ENCODE assay signal across 22 cellular contexts in genomic region chr14:31319701-31320100, GRCh38.
DNase-seq lines count a peak whose midpoint lies in the region; ATAC-seq, FAIRE-seq and TF ChIP-seq lines count a peak whose summit lies in the region.
"Had no signal": no experiment of that assay in that cellular context is flagged by ENCODE, and none has a peak within 500 bp of the region (broad histone marks: within the 10 kb centered on the region; RNA-seq: fewer than 3 reads in every experiment).

No MANE protein-coding gene starts in this region.

- WGBS in H9 (ENCODE audit: extremely low coverage, insufficient read length, low lambda C conversion rate): no CpG with 5 or more reads among the region's 5 CpGs
- WGBS in psoas muscle, 3 donors: 71 to 97% (median 75%) methylated on average over 5 of the region's 5 CpGs
- 31 to 48% methylated on average over 5 of the region's 5 CpGs for WGBS in thyroid gland, 2 donors

- H4K8ac ChIP-seq in H9 (replicated peaks; ENCODE audit: insufficient read length, low read depth, low read length): no peak overlapping the region

- H3K4me1 Mint-ChIP-seq in H9: peaks cover 6% of the 10 kb centered on the region in 2 experiments
- H3K4me1 Mint-ChIP-seq: CD14-positive monocyte; CD4-positive, alpha-beta memory T cell; CD4-positive, CD25-positive, alpha-beta regulatory T cell; CD8-positive, alpha-beta memory T cell had no signal

- H3K4me1 ChIP-seq in H9 (ENCODE audit: insufficient read depth, low read length) (no peaks in the 10 kb centered on the region), psoas muscle (peaks cover 21% of the 10 kb centered on the region), thyroid gland (peaks cover 23 to 25% of the 10 kb centered on the region in 2 donors)
- H3K4me1 ChIP-seq: BE2C, BLaER1, Caco-2 had no signal

- no peak overlapping the region for H3K23ac ChIP-seq in H9 (ENCODE audit: insufficient read length, low read depth, low read length)

- H3K9me3 ChIP-seq in H9 (ENCODE audit: control insufficient read depth, low read depth, low read length): no peaks in the 10 kb centered on the region
- no peaks in the 10 kb centered on the region for H3K9me3 ChIP-seq in psoas muscle
- H3K9me3 ChIP-seq in thyroid gland: no peaks in the 10 kb centered on the region
- H3K9me3 ChIP-seq: BE2C, BLaER1, Caco-2 had no signal

- H3K27me3 ChIP-seq in H9 (ENCODE audit: insufficient read depth, low read length): no peaks in the 10 kb centered on the region
- no peaks in the 10 kb centered on the region for H3K27me3 ChIP-seq in psoas muscle (ENCODE audit: insufficient read depth in 3 of 3, low read length in 2 of 3)
- no peaks in the 10 kb centered on the region for H3K27me3 ChIP-seq in thyroid gland
- H3K27me3 ChIP-seq: BE2C, BLaER1 had no signal

- H3T11ph ChIP-seq in H9 (ENCODE audit: low read length): no peak overlapping the region

- peak overlapping the region in 2 of 3 experiments; percentile 13 to 65; a peak in 3 of 7 replicates for H3K27ac Mint-ChIP-seq in H9
- H3K27ac Mint-ChIP-seq: CD4-positive, CD25-positive, alpha-beta regulatory T cell; CD8-positive, alpha-beta memory T cell had no signal

- no peak overlapping the region for H4K91ac ChIP-seq in H9 (ENCODE audit: insufficient read length, low read depth, low read length)

- H3K27me3 Mint-ChIP-seq in H9 (ENCODE audit: low read depth): no peaks in the 10 kb centered on the region; the same call in 1 of the 2 replicates
- H3K27me3 Mint-ChIP-seq: CD4-positive, alpha-beta memory T cell; CD4-positive, CD25-positive, alpha-beta regulatory T cell; CD8-positive, alpha-beta memory T cell had no signal

- TF ChIP-seq POLR2A in thyroid gland (IDR thresholded peaks at IDR 0.05): no peak

- H4K5ac ChIP-seq in H9 (ENCODE audit: insufficient read length, low read depth, low read length): no peak overlapping the region

- no peak overlapping the region for H2BK120ac ChIP-seq in H9 (ENCODE audit: low read depth, low read length, poor library complexity, severe bottlenecking)

- no peak for ATAC-seq in psoas muscle

- no peaks in the 10 kb centered on the region for H3K79me1 ChIP-seq in H9 (ENCODE audit: insufficient read depth, low read depth, low read length, poor library complexity, severe bottlenecking)

- H3K4me3 ChIP-seq in psoas muscle (no peak overlapping the region), thyroid gland (replicated peaks in 1 of 3) (no peak overlapping the region)
- H3K4me3 ChIP-seq: BLaER1 had no signal

- H3K23me2 ChIP-seq in H9 (ENCODE audit: insufficient read length, low read depth, low read length, poor library complexity, severe bottlenecking): no peaks in the 10 kb centered on the region

- no peak overlapping the region for H2BK15ac ChIP-seq in H9 (ENCODE audit: low read depth, low read length)

- peaks cover 0 to 52% of the 10 kb centered on the region in 2 donors for H3K36me3 ChIP-seq in psoas muscle (ENCODE audit: insufficient read depth in 1 of 2, low read depth in 1 of 2)
- H3K36me3 ChIP-seq in thyroid gland: no peaks in the 10 kb centered on the region
- H3K36me3 ChIP-seq: BLaER1 had no signal

- no peak overlapping the region for H2BK20ac ChIP-seq in H9 (ENCODE audit: low read depth, low read length, poor library complexity, severe bottlenecking)

- H3K9me3 Mint-ChIP-seq in H9: no peaks in the 10 kb centered on the region
- H3K9me3 Mint-ChIP-seq: CD14-positive monocyte; CD4-positive, alpha-beta memory T cell; CD4-positive, CD25-positive, alpha-beta regulatory T cell; CD8-positive, alpha-beta memory T cell had no signal

- TF ChIP-seq CTCF in H9 (conservative IDR thresholded peaks at IDR 0.05) (no peak), psoas muscle (IDR thresholded peaks at IDR 0.05) (no peak), thyroid gland (IDR thresholded peaks at IDR 0.05) (no peak)

- H3K14ac ChIP-seq in H9 (ENCODE audit: insufficient read depth, low read length): no peak overlapping the region

- peaks cover 0 to 3% (median 2%) of the 10 kb centered on the region in 3 experiments; a peak in 4 of 7 replicates for H3K36me3 Mint-ChIP-seq in H9 (ENCODE audit: insufficient read depth in 1 of 3, low read depth in 3 of 3)

- DNase-seq in H9: no peak
- DNase-seq in psoas muscle: no peak
- DNase-seq in thyroid gland: peak; percentile 78 to 87
- no peak for DNase-seq in COR-L47 (lab: John Stamatoyannopoulos, UW)
- DNase-seq in RCC 7860 (ENCODE audit: low spot score): no peak
- DNase-seq: 8988T; ACHN; Caco-2; Calu3; CD4-positive, alpha-beta memory T cell; CD4-positive, CD25-positive, alpha-beta regulatory T cell; CD8-positive, alpha-beta memory T cell; DMS79 treated with DMSO at 0.1 percent for 48 hours; GF-D8 had no signal

- H3K4me2 ChIP-seq in H9 (ENCODE audit: insufficient read depth, insufficient read length, low read length): no peak overlapping the region
- H3K4me2 ChIP-seq: BLaER1 had no signal

- intact Hi-C loops in psoas muscle (cut with DNase I): loop anchor here in 1 of 2 donors (10.0 kb wide), 1 partner anchor 115 kb away; the partner anchor contains the start of gene HECTD1
- intact Hi-C loops in thyroid gland (cut with DNase I): no loop called here

- no peak overlapping the region for H2BK12ac ChIP-seq in H9 (ENCODE audit: insufficient read length, low read depth, low read length)

- no peak overlapping the region for H2BK5ac ChIP-seq in H9 (ENCODE audit: insufficient read length, low read length)

- no peaks in the 10 kb centered on the region for H3K79me2 ChIP-seq in H9 (ENCODE audit: insufficient read depth, low read length)

- H3K4ac ChIP-seq in H9 (ENCODE audit: low read depth, low read length): no peak overlapping the region

- H3K9ac ChIP-seq in H9 (ENCODE audit: extremely low read depth, insufficient read length, low read length): no peak overlapping the region
- H3K9ac ChIP-seq: BLaER1 had no signal

- FAIRE-seq in RCC 7860 (lab: Jason Lieb, UNC): no peak
- FAIRE-seq: A204.1, D721Med, G401.6, GM12891, GM19239 had no signal

- no peak overlapping the region for H2AFZ ChIP-seq in H9 (ENCODE audit: low read length)

- H3K56ac ChIP-seq in H9 (ENCODE audit: insufficient read length, low read depth, low read length): no peak overlapping the region

- no peak overlapping the region for H3K18ac ChIP-seq in H9 (ENCODE audit: insufficient read length, low read depth, low read length)

- H3K27ac ChIP-seq in H9 (ENCODE audit: insufficient read length, low read depth, low read length) (no peak overlapping the region), psoas muscle (peak overlapping the region; percentile 60), thyroid gland (peak overlapping the region; percentile 75 to 78 (median 77))
- H3K27ac ChIP-seq: BLaER1 had no signal

- no peaks in the 10 kb centered on the region for H4K20me1 ChIP-seq in H9 (ENCODE audit: control insufficient read depth, insufficient read depth, insufficient read length)
- H4K20me1 ChIP-seq: BLaER1 had no signal

- H2AK5ac ChIP-seq in H9 (ENCODE audit: insufficient read length, low read length): no peak overlapping the region

- H3K4me3 Mint-ChIP-seq in H9: no peak overlapping the region
- H3K4me3 Mint-ChIP-seq: CD14-positive monocyte; CD4-positive, alpha-beta memory T cell; CD4-positive, CD25-positive, alpha-beta regulatory T cell; CD8-positive, alpha-beta memory T cell had no signal

Comparison
In these comparisons a context has a peak if more than half of its experiments do, and no peak if none do; other contexts are left out.
1. DNase-seq: peak in thyroid gland (2 of 2); none in H9 (single experiment), psoas muscle (0 of 2), COR-L47 (single experiment) and RCC 7860 (single experiment).